In genomic region chr3:100403956-100404548, GRCh38 we compare ENCODE assay signal across 13 cellular contexts. TPM values are rescaled to one million over a fixed set of nuclear protein-coding genes. Genes with fewer than 3 reads are reported as not detected.
DNase-seq lines count a peak whose midpoint lies in the region; ATAC-seq and TF ChIP-seq lines count a peak whose summit lies in the region.
"Had no signal": no experiment of that assay in that cellular context is flagged by ENCODE, and none has a peak within 500 bp of the region (broad histone marks: within the 10 kb centered on the region; RNA-seq: fewer than 3 reads in every experiment).

No MANE protein-coding gene starts in this region.

- no peaks in the 10 kb centered on the region for H3K27me3 Mint-ChIP-seq in chondrocyte (ENCODE audit: low read depth)
- no peaks in the 10 kb centered on the region for H3K27me3 Mint-ChIP-seq in nephron (ENCODE audit: low read depth)
- H3K27me3 Mint-ChIP-seq in effector memory CD8-positive, alpha-beta T cell: no peaks in the 10 kb centered on the region
- no peaks in the 10 kb centered on the region for H3K27me3 Mint-ChIP-seq in activated CD8-positive, alpha-beta memory T cell treated with anti-CD3 and anti-CD28 coated beads, Interleukin-2, amount 10 ng/mL, durations not matched to agents 7 days and 5 days

- H2AFZ ChIP-seq in KMS-11 (ENCODE audit: low read depth): no peak overlapping the region

- no peak overlapping the region for H3K9ac ChIP-seq in KMS-11

- H3K4me1 ChIP-seq in KMS-11 (ENCODE audit: low read depth, poor library complexity, severe bottlenecking): peaks cover 27% of the 10 kb centered on the region

- H3K36me3 Mint-ChIP-seq in chondrocyte (ENCODE audit: low read depth) (peaks cover 7% of the 10 kb centered on the region), nephron (ENCODE audit: low read depth) (peaks cover 35% of the 10 kb centered on the region)
- H3K36me3 Mint-ChIP-seq in effector memory CD8-positive, alpha-beta T cell (ENCODE audit: insufficient read depth): peaks cover 10% of the 10 kb centered on the region
- peaks cover 34% of the 10 kb centered on the region for H3K36me3 Mint-ChIP-seq in activated CD8-positive, alpha-beta memory T cell treated with anti-CD3 and anti-CD28 coated beads, Interleukin-2, amount 10 ng/mL, durations not matched to agents 7 days and 5 days

- TF ChIP-seq CTCF in KMS-11 (conservative IDR thresholded peaks at IDR 0.05; ENCODE audit: low read depth, low read length) (no peak), chondrocyte (IDR thresholded peaks at IDR 0.05) (no peak), nephron (IDR thresholded peaks at IDR 0.05; ENCODE audit: unreplicated experiment in 3 of 3) (no peak)

- peaks cover 33% of the 10 kb centered on the region for H3K79me2 ChIP-seq in KMS-11 (ENCODE audit: insufficient read depth, low read depth)

- H3K4me3 ChIP-seq in KMS-11 (IDR thresholded peaks at IDR 0.05; ENCODE audit: insufficient read depth, low read depth, low read length): no peak overlapping the region
- H3K4me3 ChIP-seq: transverse colon had no signal

- H3K27ac Mint-ChIP-seq in chondrocyte (ENCODE audit: unreplicated experiment) (no peak overlapping the region), nephron (peak overlapping the region; percentile 97 to 99 (median 98))
- H3K27ac Mint-ChIP-seq in effector memory CD8-positive, alpha-beta T cell: no peak overlapping the region
- H3K27ac Mint-ChIP-seq in activated CD8-positive, alpha-beta memory T cell treated with anti-CD3 and anti-CD28 coated beads, Interleukin-2, amount 10 ng/mL, durations not matched to agents 7 days and 5 days: no peak overlapping the region

- no peaks in the 10 kb centered on the region for H3K27me3 ChIP-seq in KMS-11 (ENCODE audit: insufficient read depth, low read depth)
- H3K27me3 ChIP-seq: ascending aorta, transverse colon had no signal

- no peaks in the 10 kb centered on the region for H3K36me3 ChIP-seq in KMS-11 (ENCODE audit: insufficient read depth)

- no peak for ATAC-seq in effector memory CD8-positive, alpha-beta T cell (replicated peaks)
- no peak for ATAC-seq in activated CD8-positive, alpha-beta memory T cell treated with anti-CD3 and anti-CD28 coated beads, Interleukin-2, amount 10 ng/mL, durations not matched to agents 7 days and 5 days
- ATAC-seq: left colon had no signal

- H3K4me3 Mint-ChIP-seq in chondrocyte (ENCODE audit: unreplicated experiment) (peak overlapping the region; percentile 93), nephron (peak overlapping the region; percentile 92 to 96 (median 93))
- no peak overlapping the region for H3K4me3 Mint-ChIP-seq in effector memory CD8-positive, alpha-beta T cell
- H3K4me3 Mint-ChIP-seq in activated CD8-positive, alpha-beta memory T cell treated with anti-CD3 and anti-CD28 coated beads, Interleukin-2, amount 10 ng/mL, durations not matched to agents 7 days and 5 days: no peak overlapping the region

- H3K4me1 Mint-ChIP-seq in chondrocyte (ENCODE audit: low read depth): peaks cover 48% of the 10 kb centered on the region
- H3K4me1 Mint-ChIP-seq in nephron: peaks cover 36% of the 10 kb centered on the region
- H3K4me1 Mint-ChIP-seq in effector memory CD8-positive, alpha-beta T cell (ENCODE audit: low read depth in 2 of 2): peaks cover 21 to 27% of the 10 kb centered on the region in 2 donors
- peaks cover 39% of the 10 kb centered on the region for H3K4me1 Mint-ChIP-seq in activated CD8-positive, alpha-beta memory T cell treated with anti-CD3 and anti-CD28 coated beads, Interleukin-2, amount 10 ng/mL, durations not matched to agents 7 days and 5 days

- CTCF ChIA-PET in activated CD8-positive, alpha-beta memory T cell treated with anti-CD3 and anti-CD28 coated beads, Interleukin-2, amount 10 ng/mL, durations not matched to agents 7 days and 5 days (lab: Charles Lee): interaction anchor here (0.8 kb wide), 1 partner anchor 59 kb away, joined by 3 read pairs; no protein-coding TSS in a partner anchor

- no peaks in the 10 kb centered on the region; the same call in 1 of the 2 replicates for H4K20me1 ChIP-seq in KMS-11 (ENCODE audit: insufficient read depth)

- H3K27ac ChIP-seq in KMS-11: no peak overlapping the region
- H3K27ac ChIP-seq: ascending aorta, transverse colon had no signal

- peak overlapping the region; percentile 84; the same call in 1 of the 2 replicates for H3K4me2 ChIP-seq in KMS-11

- H3K9me3 Mint-ChIP-seq in chondrocyte (ENCODE audit: low read depth): peaks cover 11% of the 10 kb centered on the region
- H3K9me3 Mint-ChIP-seq in nephron: peaks cover 24% of the 10 kb centered on the region
- H3K9me3 Mint-ChIP-seq in effector memory CD8-positive, alpha-beta T cell: peaks cover 0 to 9% of the 10 kb centered on the region in 2 donors
- peaks cover 13% of the 10 kb centered on the region for H3K9me3 Mint-ChIP-seq in activated CD8-positive, alpha-beta memory T cell treated with anti-CD3 and anti-CD28 coated beads, Interleukin-2, amount 10 ng/mL, durations not matched to agents 7 days and 5 days (ENCODE audit: low read depth)

- DNase-seq in EH (ENCODE audit: low read depth) (peak; percentile 30), chondrocyte (ENCODE audit: low spot score) (no peak), islet precursor cell (no peak), NCI-H187 (lab: John Stamatoyannopoulos, UW) (no peak)
- DNase-seq in effector memory CD8-positive, alpha-beta T cell: no peak
- no peak for DNase-seq in activated CD8-positive, alpha-beta memory T cell treated with anti-CD3 and anti-CD28 coated beads, Interleukin-2, amount 10 ng/mL, durations not matched to agents 7 days and 5 days
- DNase-seq: DMS153, KBM-7, left colon, transverse colon had no signal

RNA-seq across cellular contexts. Expression of gene LNP1, which starts 2.7 kb away (rescaled TPM):
- total RNA-seq in chondrocyte: 1.0 to 2.2 TPM (median 1.5 TPM) in 3 replicates
- 1 to 10 TPM; 2.3 to 2.6 TPM for total RNA-seq in activated CD8-positive, alpha-beta memory T cell treated with anti-CD3 and anti-CD28 coated beads, Interleukin-2, amount 10 ng/mL, durations not matched to agents 7 days and 5 days

RNA-seq across cellular contexts. Expression of gene TOMM70, which starts 3.2 kb away (rescaled TPM):
- 33.9 to 43.3 TPM (median 34.9 TPM) in 3 replicates for total RNA-seq in chondrocyte
- 10 to 100 TPM; 38.9 to 46.9 TPM for total RNA-seq in activated CD8-positive, alpha-beta memory T cell treated with anti-CD3 and anti-CD28 coated beads, Interleukin-2, amount 10 ng/mL, durations not matched to agents 7 days and 5 days

Comparison
In these comparisons a context has a peak if more than half of its experiments do, and no peak if none do; other contexts are left out.
1. H3K27ac Mint-ChIP-seq: peak in nephron (3 of 3); none in chondrocyte (single experiment), effector memory CD8-positive, alpha-beta T cell (0 of 2) and activated CD8-positive, alpha-beta memory T cell treated with anti-CD3 and anti-CD28 coated beads, Interleukin-2, amount 10 ng/mL, durations not matched to agents 7 days and 5 days (single experiment).
2. H3K4me3 Mint-ChIP-seq: peak in chondrocyte (single experiment) and nephron (3 of 3); none in effector memory CD8-positive, alpha-beta T cell (0 of 2) and activated CD8-positive, alpha-beta memory T cell treated with anti-CD3 and anti-CD28 coated beads, Interleukin-2, amount 10 ng/mL, durations not matched to agents 7 days and 5 days (single experiment).